In the genomic region with DNA sequence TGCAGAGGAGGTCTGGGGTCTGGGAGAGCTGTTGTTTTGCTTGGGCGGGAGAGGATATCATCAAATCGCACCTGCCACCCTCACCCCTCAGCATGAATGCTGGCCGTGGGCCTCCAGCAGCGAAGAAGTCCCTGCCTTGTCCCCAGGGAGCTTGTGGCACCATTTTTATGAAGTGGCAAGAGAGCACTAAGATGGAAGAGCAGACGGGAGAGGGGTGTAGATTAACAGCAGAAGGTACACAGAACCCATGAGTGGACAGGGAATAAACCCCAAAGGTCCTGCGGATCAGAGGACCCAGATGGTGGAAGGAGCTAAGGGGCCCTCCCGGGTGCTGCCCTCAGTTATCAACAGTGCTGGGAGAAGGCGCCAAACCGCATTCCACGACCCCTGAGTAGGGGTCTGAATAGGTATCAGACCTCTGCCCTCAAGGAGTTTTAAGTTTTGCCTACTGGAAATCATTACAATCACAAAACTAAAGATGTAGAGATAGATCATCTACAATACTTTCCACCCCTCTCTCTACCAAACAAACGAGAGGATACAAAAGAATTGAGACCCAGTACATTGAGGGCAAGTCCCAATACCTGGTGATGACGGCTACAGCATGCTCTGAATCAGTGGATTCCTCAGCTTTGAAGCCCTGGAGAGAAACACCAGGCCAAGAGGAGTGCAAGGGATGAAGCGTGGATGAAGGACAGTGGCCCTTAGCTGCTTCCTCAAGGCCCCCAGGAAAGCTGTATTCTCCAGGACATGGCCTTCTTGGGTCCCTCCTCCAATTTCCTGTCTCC, we compare ENCODE assay signal across 16 cellular contexts.
A peak's percentile ranks its signal among the peaks of the same experiment; 100 is the strongest.
DNase-seq lines count a peak whose midpoint lies in the region; ATAC-seq and TF ChIP-seq lines count a peak whose summit lies in the region.
"Had no signal": no experiment of that assay in that cellular context is flagged by ENCODE, and none has a peak within 500 bp of the region (broad histone marks: within the 10 kb centered on the region; RNA-seq: fewer than 3 reads in every experiment).

No MANE protein-coding gene starts in this region.

- no peaks in the 10 kb centered on the region for H3K36me3 ChIP-seq in IMR-90 (ENCODE audit: control insufficient read depth, insufficient read depth, low read length)
- H3K36me3 ChIP-seq in esophagus muscularis mucosa = peaks cover 0 to 9% (median 0%) of the 10 kb centered on the region in 4 donors

- no peak overlapping the region for H2BK15ac ChIP-seq in IMR-90 (ENCODE audit: low read depth, low read length)

- H3K9me1 ChIP-seq in IMR-90 (ENCODE audit: insufficient read depth, low read length) = no peaks in the 10 kb centered on the region

- no peak overlapping the region for H4K5ac ChIP-seq in IMR-90 (ENCODE audit: low read depth, low read length)

- H3K56ac ChIP-seq in IMR-90 (ENCODE audit: extremely low read depth, insufficient read depth, low read length) = no peak overlapping the region

- TF ChIP-seq POLR2A in IMR-90 (IDR thresholded peaks at IDR 0.05; ENCODE audit: low read depth, low read length) = no peak
- TF ChIP-seq POLR2A in esophagus muscularis mucosa (IDR thresholded peaks at IDR 0.05; ENCODE audit: low read depth) = no peak

- peak; percentile 12 for DNase-seq in activated CD8-positive, alpha-beta T cell treated with anti-CD3 and anti-CD28 coated beads, Interleukin-2, amount 10 ng/mL, durations not matched to agents 7 days and 5 days
- DNase-seq in activated CD8-positive, alpha-beta T cell treated with anti-CD3 and anti-CD28 coated beads for 36 hours = no peak
- DNase-seq in IMR-90 (no peak), esophagus muscularis mucosa (ENCODE audit: extremely low spot score) (peak; percentile 62), sciatic nerve (ENCODE audit: low spot score) (no peak), KBM-7 (no peak)
- DNase-seq: Caco-2, GM23248, KG1, NCI-H1092, NCI-H187, NCI-H2171, SJCRH30 had no signal

- H3K27ac ChIP-seq in IMR-90 (ENCODE audit: insufficient read depth, low read length) = no peak overlapping the region
- H3K27ac ChIP-seq in esophagus muscularis mucosa (replicated peaks in 1 of 4) = no peak overlapping the region
- H3K27ac ChIP-seq: A549, GM23248, SJCRH30 had no signal

- H3K18ac ChIP-seq in IMR-90 (ENCODE audit: low read depth, low read length) = no peak overlapping the region

- H3K27ac Mint-ChIP-seq in activated CD8-positive, alpha-beta T cell treated with anti-CD3 and anti-CD28 coated beads, Interleukin-2, amount 10 ng/mL, durations not matched to agents 7 days and 5 days = no peak overlapping the region
- no peak overlapping the region for H3K27ac Mint-ChIP-seq in activated CD8-positive, alpha-beta T cell treated with anti-CD3 and anti-CD28 coated beads for 36 hours
- H3K27ac Mint-ChIP-seq in stimulated activated memory B cell treated with anti-CD40 and anti-IgM and Interleukin-4, amounts not matched to agents 10 μg/mL and 1 μg/mL and 100 μg/mL, for 72 hours = peak overlapping the region; percentile 22

- no peak overlapping the region for H3K4me3 Mint-ChIP-seq in activated CD8-positive, alpha-beta T cell treated with anti-CD3 and anti-CD28 coated beads, Interleukin-2, amount 10 ng/mL, durations not matched to agents 7 days and 5 days
- no peak overlapping the region for H3K4me3 Mint-ChIP-seq in activated CD8-positive, alpha-beta T cell treated with anti-CD3 and anti-CD28 coated beads for 36 hours
- no peak overlapping the region for H3K4me3 Mint-ChIP-seq in stimulated activated memory B cell treated with anti-CD40 and anti-IgM and Interleukin-4, amounts not matched to agents 10 μg/mL and 1 μg/mL and 100 μg/mL, for 72 hours

- H3K4me3 ChIP-seq in IMR-90 (ENCODE audit: insufficient read depth, low read depth, low read length) (no peak overlapping the region), esophagus muscularis mucosa (no peak overlapping the region)
- H3K4me3 ChIP-seq: A549, GM23248, SJCRH30 had no signal

- WGBS in IMR-90 (ENCODE audit: extremely low coverage in 2 of 2, insufficient read length in 1 of 2), 2 experiments = 70% methylated on average over 2 of the region's 13 CpGs; no CpG with 5 or more reads in 1 of the 2 experiments
- 95% methylated on average over 13 of the region's 13 CpGs for WGBS in esophagus muscularis mucosa

- dilution Hi-C loops in IMR-90 (cut with HindIII; ENCODE audit: low sequenced_read_pairs, unreplicated experiment) = no loop called here

- H2BK120ac ChIP-seq in IMR-90 (ENCODE audit: low read depth, low read length) = no peak overlapping the region

- no peaks in the 10 kb centered on the region for H3K27me3 ChIP-seq in IMR-90 (ENCODE audit: control insufficient read depth, insufficient read depth, low read length)
- H3K27me3 ChIP-seq in esophagus muscularis mucosa = no peaks in the 10 kb centered on the region
- H3K27me3 ChIP-seq: SJCRH30 had no signal

- POLR2A ChIA-PET in activated CD8-positive, alpha-beta T cell treated with anti-CD3 and anti-CD28 coated beads, Interleukin-2, amount 10 ng/mL, durations not matched to agents 7 days and 5 days (lab: Charles Lee) = no interaction called here
- POLR2A ChIA-PET in activated CD8-positive, alpha-beta T cell treated with anti-CD3 and anti-CD28 coated beads for 36 hours (lab: Charles Lee) = no interaction called here
- POLR2A ChIA-PET in IMR-90 (lab: Charles Lee; ENCODE audit: unreplicated experiment) = no interaction called here

- TF ChIP-seq RAD21 in IMR-90 (IDR thresholded peaks at IDR 0.05; ENCODE audit: low read length) = no peak

- no peaks in the 10 kb centered on the region for H3K4me1 ChIP-seq in IMR-90 (ENCODE audit: control insufficient read depth, insufficient read depth, low read length)
- no peaks in the 10 kb centered on the region for H3K4me1 ChIP-seq in esophagus muscularis mucosa
- H3K4me1 ChIP-seq: A549, SJCRH30 had no signal

- no peak overlapping the region for H2BK5ac ChIP-seq in IMR-90 (ENCODE audit: low read depth, low read length, poor library complexity, severe bottlenecking)

- in situ Hi-C loops in IMR-90 (cut with MboI; ENCODE audit: low sequenced_read_pairs) (no loop called here), KBM-7 (cut with MboI; ENCODE audit: low pct_unique_long_range_greater_than_20kb, low sequenced_read_pairs) (no loop called here)

- H3K23ac ChIP-seq in IMR-90 (ENCODE audit: low read depth, low read length) = no peak overlapping the region

- no peaks in the 10 kb centered on the region for H3K79me1 ChIP-seq in IMR-90 (ENCODE audit: low read depth in 1 of 2, low read length in 2 of 2)

- H3K4ac ChIP-seq in IMR-90 (ENCODE audit: low read depth, low read length) = no peak overlapping the region; the same call in 1 of the 2 replicates

- TF ChIP-seq CTCF in activated CD8-positive, alpha-beta T cell treated with anti-CD3 and anti-CD28 coated beads for 36 hours (IDR thresholded peaks at IDR 0.05) = no peak
- TF ChIP-seq CTCF in IMR-90 (conservative IDR thresholded peaks at IDR 0.05; ENCODE audit: low read depth, low read length) (no peak), esophagus muscularis mucosa (IDR thresholded peaks at IDR 0.05) (no peak)

- no peak for ATAC-seq in activated CD8-positive, alpha-beta T cell treated with anti-CD3 and anti-CD28 coated beads, Interleukin-2, amount 10 ng/mL, durations not matched to agents 7 days and 5 days
- ATAC-seq in activated CD8-positive, alpha-beta T cell treated with anti-CD3 and anti-CD28 coated beads for 36 hours = no peak
- ATAC-seq in IMR-90 (ENCODE audit: low read depth) (no peak), sciatic nerve (no peak), HG02884 (IDR thresholded peaks at IDR 0.05; ENCODE audit: unreplicated experiment) (no peak)
- ATAC-seq in stimulated activated memory B cell treated with anti-CD40 and anti-IgM and Interleukin-4, amounts not matched to agents 10 μg/mL and 1 μg/mL and 100 μg/mL, for 72 hours = no peak

- no peak overlapping the region for H4K8ac ChIP-seq in IMR-90 (ENCODE audit: low read depth in 2 of 2, low read length in 2 of 2)

- peaks cover 4% of the 10 kb centered on the region for H3K36me3 Mint-ChIP-seq in activated CD8-positive, alpha-beta T cell treated with anti-CD3 and anti-CD28 coated beads, Interleukin-2, amount 10 ng/mL, durations not matched to agents 7 days and 5 days (ENCODE audit: low read depth)
- H3K36me3 Mint-ChIP-seq in activated CD8-positive, alpha-beta T cell treated with anti-CD3 and anti-CD28 coated beads for 36 hours (ENCODE audit: low read depth) = no peaks in the 10 kb centered on the region
- peaks cover 26% of the 10 kb centered on the region for H3K36me3 Mint-ChIP-seq in stimulated activated memory B cell treated with anti-CD40 and anti-IgM and Interleukin-4, amounts not matched to agents 10 μg/mL and 1 μg/mL and 100 μg/mL, for 72 hours

- peaks cover 4% of the 10 kb centered on the region for H3K27me3 Mint-ChIP-seq in activated CD8-positive, alpha-beta T cell treated with anti-CD3 and anti-CD28 coated beads, Interleukin-2, amount 10 ng/mL, durations not matched to agents 7 days and 5 days (ENCODE audit: low read depth)
- no peaks in the 10 kb centered on the region for H3K27me3 Mint-ChIP-seq in activated CD8-positive, alpha-beta T cell treated with anti-CD3 and anti-CD28 coated beads for 36 hours
- no peaks in the 10 kb centered on the region for H3K27me3 Mint-ChIP-seq in stimulated activated memory B cell treated with anti-CD40 and anti-IgM and Interleukin-4, amounts not matched to agents 10 μg/mL and 1 μg/mL and 100 μg/mL, for 72 hours

- no peak overlapping the region for H3K9ac ChIP-seq in IMR-90 (ENCODE audit: low read depth, low read length)
- H3K9ac ChIP-seq: GM23248 had no signal

- no peak for TF ChIP-seq EP300 in esophagus muscularis mucosa (IDR thresholded peaks at IDR 0.05)

- H2BK20ac ChIP-seq in IMR-90 (ENCODE audit: low read depth, low read length) = no peak overlapping the region

- no peak overlapping the region for H3K14ac ChIP-seq in IMR-90 (replicated peaks; ENCODE audit: low read depth, low read length)

- no peak overlapping the region for H3K4me2 ChIP-seq in IMR-90 (ENCODE audit: low read depth, low read length)
- H3K4me2 ChIP-seq: A549 had no signal

- intact Hi-C loops in activated CD8-positive, alpha-beta T cell treated with anti-CD3 and anti-CD28 coated beads for 36 hours (cut with micrococcal nuclease) = no loop called here
- intact Hi-C loops in IMR-90 (cut with micrococcal nuclease) (no loop called here), esophagus muscularis mucosa (cut with DNase I) (no loop called here), sciatic nerve (cut with DNase I) (no loop called here)

- H2AK9ac ChIP-seq in IMR-90 (replicated peaks; ENCODE audit: low read depth, low read length, poor library complexity) = peak overlapping the region; percentile 1

- H4K20me1 ChIP-seq in IMR-90 (ENCODE audit: insufficient read depth, low read length) = no peaks in the 10 kb centered on the region

- no TSS peak for BruUV-seq in IMR-90 (replicated peaks; lab: Mats Ljungman, UMichigan)

- H3K9me3 ChIP-seq in IMR-90 (ENCODE audit: control insufficient read depth, insufficient read depth, low read length) (no peaks in the 10 kb centered on the region), esophagus muscularis mucosa (no peaks in the 10 kb centered on the region)
- H3K9me3 ChIP-seq: A549, Caco-2, SJCRH30 had no signal

- CTCF ChIA-PET in activated CD8-positive, alpha-beta T cell treated with anti-CD3 and anti-CD28 coated beads, Interleukin-2, amount 10 ng/mL, durations not matched to agents 7 days and 5 days (lab: Charles Lee) = interaction anchor here (1.5 to 4.8 kb wide), 2 partner anchors 14 to 99 kb away, joined by 3 to 24 read pairs; no protein-coding TSS in a partner anchor
- CTCF ChIA-PET in activated CD8-positive, alpha-beta T cell treated with anti-CD3 and anti-CD28 coated beads for 36 hours (lab: Charles Lee) = interaction anchor here (1.2 to 2.1 kb wide), 2 partner anchors 13 to 86 kb away, joined by 4 to 7 read pairs; no protein-coding TSS in a partner anchor
- CTCF ChIA-PET in IMR-90 (lab: Yijun Ruan, JAX) = interaction anchor here (0.6 kb wide), 1 partner anchor 1007 kb away, joined by 3 read pairs; a partner anchor contains a TSS

- no peaks in the 10 kb centered on the region for H3K9me3 Mint-ChIP-seq in activated CD8-positive, alpha-beta T cell treated with anti-CD3 and anti-CD28 coated beads, Interleukin-2, amount 10 ng/mL, durations not matched to agents 7 days and 5 days (ENCODE audit: insufficient read depth)
- H3K9me3 Mint-ChIP-seq in activated CD8-positive, alpha-beta T cell treated with anti-CD3 and anti-CD28 coated beads for 36 hours = no peaks in the 10 kb centered on the region
- H3K9me3 Mint-ChIP-seq in stimulated activated memory B cell treated with anti-CD40 and anti-IgM and Interleukin-4, amounts not matched to agents 10 μg/mL and 1 μg/mL and 100 μg/mL, for 72 hours = no peaks in the 10 kb centered on the region

- no peak overlapping the region for H4K91ac ChIP-seq in IMR-90 (ENCODE audit: insufficient read depth, low read depth, low read length)

- H2AK5ac ChIP-seq in IMR-90 (ENCODE audit: low read depth, low read length) = no peak overlapping the region

- no peaks in the 10 kb centered on the region for H3K4me1 Mint-ChIP-seq in activated CD8-positive, alpha-beta T cell treated with anti-CD3 and anti-CD28 coated beads, Interleukin-2, amount 10 ng/mL, durations not matched to agents 7 days and 5 days (ENCODE audit: low read depth)
- no peaks in the 10 kb centered on the region for H3K4me1 Mint-ChIP-seq in activated CD8-positive, alpha-beta T cell treated with anti-CD3 and anti-CD28 coated beads for 36 hours (ENCODE audit: low read depth)
- no peaks in the 10 kb centered on the region for H3K4me1 Mint-ChIP-seq in stimulated activated memory B cell treated with anti-CD40 and anti-IgM and Interleukin-4, amounts not matched to agents 10 μg/mL and 1 μg/mL and 100 μg/mL, for 72 hours

- no peak overlapping the region for H2AFZ ChIP-seq in IMR-90 (replicated peaks; ENCODE audit: low read length, poor library complexity)
- H2AFZ ChIP-seq: GM23248 had no signal

Comparison
In these comparisons a context has a peak if more than half of its experiments do, and no peak if none do; other contexts are left out.
1. DNase-seq: peak in activated CD8-positive, alpha-beta T cell treated with anti-CD3 and anti-CD28 coated beads, Interleukin-2, amount 10 ng/mL, durations not matched to agents 7 days and 5 days (single experiment) and esophagus muscularis mucosa (single experiment); none in activated CD8-positive, alpha-beta T cell treated with anti-CD3 and anti-CD28 coated beads for 36 hours (single experiment), IMR-90 (single experiment), sciatic nerve (single experiment) and KBM-7 (single experiment).